21 cellular contexts compared by ENCODE assay signal in the genomic region with DNA sequence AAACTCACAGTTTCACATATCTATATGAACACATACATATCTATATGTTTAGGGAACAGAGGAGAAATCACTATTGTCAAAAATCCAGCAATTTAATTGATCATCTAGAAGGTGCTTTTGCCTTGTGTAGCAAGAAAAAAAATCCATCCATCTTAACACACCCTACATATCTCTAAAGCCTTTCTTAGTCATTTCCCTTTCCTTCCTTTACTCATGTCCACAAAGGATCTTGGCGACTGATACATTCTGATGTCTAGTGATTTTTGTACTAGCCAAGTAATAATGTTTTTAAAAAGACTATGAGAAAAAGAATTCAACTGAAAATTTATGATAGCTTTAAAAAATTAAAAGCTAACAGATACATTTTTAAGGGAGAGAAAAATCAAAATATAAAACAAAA. TPM values are rescaled to one million over a fixed set of nuclear protein-coding genes. Genes with fewer than 3 reads are reported as not detected.
DNase-seq lines count a peak whose midpoint lies in the region; ATAC-seq and TF ChIP-seq lines count a peak whose summit lies in the region.
"Had no signal": no experiment of that assay in that cellular context is flagged by ENCODE, and none has a peak within 500 bp of the region (broad histone marks: within the 10 kb centered on the region; RNA-seq: fewer than 3 reads in every experiment).

No MANE protein-coding gene starts in this region.

- H3K36me3 Mint-ChIP-seq in activated T-cell treated with anti-CD3 and anti-CD28 coated beads, Interleukin-2, amount 50 U/mL, for 72 hours (ENCODE audit: insufficient read depth in 2 of 2): peaks cover 3 to 5% of the 10 kb centered on the region in 2 donors

- no peak overlapping the region for H3K4me3 ChIP-seq in cardiac fibroblast (replicated peaks in 1 of 2; ENCODE audit: low read depth in 2 of 2, low read length in 2 of 2)
- H3K4me3 ChIP-seq: vagina had no signal

- H3K4me1 Mint-ChIP-seq in activated T-cell treated with anti-CD3 and anti-CD28 coated beads, Interleukin-2, amount 50 U/mL, for 72 hours (ENCODE audit: low read depth): peaks cover 10% of the 10 kb centered on the region

- no peaks in the 10 kb centered on the region for H3K9me3 Mint-ChIP-seq in activated T-cell treated with anti-CD3 and anti-CD28 coated beads, Interleukin-2, amount 50 U/mL, for 72 hours
- H3K9me3 Mint-ChIP-seq: activated naive CD8-positive, alpha-beta T cell treated with anti-CD3 and anti-CD28 coated beads, Interleukin-2, amount 50 U/mL, for 24 hours had no signal

- DNase-seq in activated T-cell treated with anti-CD3 and anti-CD28 coated beads, Interleukin-2, amount 50 U/mL, for 72 hours: no peak
- DNase-seq in activated T-cell treated with anti-CD3 and anti-CD28 coated beads, Interleukin-2, amount 50 U/mL, for 1 hour: no peak
- DNase-seq in RKO (ENCODE audit: low spot score): peak; percentile 52
- peak; percentile 47 to 64 for DNase-seq in cardiac fibroblast (ENCODE audit: low read depth in 2 of 2)
- DNase-seq in pulmonary artery endothelial cell (ENCODE audit: low read depth, low spot score): peak; percentile 72
- DNase-seq in NK-92 (lab: John Stamatoyannopoulos, UW; ENCODE audit: unreplicated experiment): no peak
- DNase-seq: activated CD4-positive, alpha-beta T cell treated with anti-CD3 and anti-CD28 coated beads for 48 hours; activated naive CD8-positive, alpha-beta T cell treated with anti-CD3 and anti-CD28 coated beads, Interleukin-2, amount 50 U/mL, for 24 hours; activated T-cell treated with anti-CD3 and anti-CD28 coated beads, Interleukin-2, amount 50 U/mL, for 48 hours; central memory CD4-positive, alpha-beta T cell; effector CD8-positive, alpha-beta T cell; NCI-H1105; right cardiac atrium; stimulated activated CD4-positive, alpha-beta T cell treated with anti-CD3 and anti-CD28 coated beads, Interleukin-2, amount 100 ng/mL, for 24 hours; T1000 had no signal

- peak; percentile 80 to 92 for ATAC-seq in activated T-cell treated with anti-CD3 and anti-CD28 coated beads, Interleukin-2, amount 50 U/mL, for 72 hours (replicated peaks in 1 of 2)
- ATAC-seq in HG02852 (IDR thresholded peaks at IDR 0.05; ENCODE audit: unreplicated experiment) (no peak), HG02973 (IDR thresholded peaks at IDR 0.05; ENCODE audit: unreplicated experiment) (no peak)
- ATAC-seq: activated naive CD8-positive, alpha-beta T cell treated with anti-CD3 and anti-CD28 coated beads, Interleukin-2, amount 50 U/mL, for 24 hours; right cardiac atrium had no signal

- H3K4me3 Mint-ChIP-seq in activated T-cell treated with anti-CD3 and anti-CD28 coated beads, Interleukin-2, amount 50 U/mL, for 72 hours: peak overlapping the region; percentile 41 to 76
- H3K4me3 Mint-ChIP-seq: activated naive CD8-positive, alpha-beta T cell treated with anti-CD3 and anti-CD28 coated beads, Interleukin-2, amount 50 U/mL, for 24 hours had no signal

- H3K27me3 Mint-ChIP-seq in activated T-cell treated with anti-CD3 and anti-CD28 coated beads, Interleukin-2, amount 50 U/mL, for 72 hours (ENCODE audit: low read depth): no peaks in the 10 kb centered on the region
- H3K27me3 Mint-ChIP-seq: activated naive CD8-positive, alpha-beta T cell treated with anti-CD3 and anti-CD28 coated beads, Interleukin-2, amount 50 U/mL, for 24 hours had no signal

- H3K27ac Mint-ChIP-seq in activated T-cell treated with anti-CD3 and anti-CD28 coated beads, Interleukin-2, amount 50 U/mL, for 72 hours: peak overlapping the region; percentile 95
- H3K27ac Mint-ChIP-seq: activated naive CD8-positive, alpha-beta T cell treated with anti-CD3 and anti-CD28 coated beads, Interleukin-2, amount 50 U/mL, for 24 hours had no signal

- TF ChIP-seq CTCF in cardiac fibroblast (IDR thresholded peaks at IDR 0.05; ENCODE audit: low read depth, low read length): no peak

RNA-seq across cellular contexts. Expression of gene ZDHHC21, which starts 22.5 kb away (rescaled TPM):
- total RNA-seq in activated T-cell treated with anti-CD3 and anti-CD28 coated beads, Interleukin-2, amount 50 U/mL, for 72 hours: 1 to 10 TPM; 7.4 to 7.8 TPM
- 24.6 and 25.2 TPM in 2 replicates for total RNA-seq in pulmonary artery endothelial cell

RNA-seq across cellular contexts. Expression of gene CER1, which starts 51.8 kb away (rescaled TPM):
- not detected for total RNA-seq in activated T-cell treated with anti-CD3 and anti-CD28 coated beads, Interleukin-2, amount 50 U/mL, for 72 hours
- total RNA-seq in pulmonary artery endothelial cell: not detected in 2 replicates
- total RNA-seq: frontal cortex, mononuclear cell, right cardiac atrium, subcutaneous adipose tissue, vagina had no signal

Comparison
In these comparisons a context has a peak if more than half of its experiments do, and no peak if none do; other contexts are left out.
1. ATAC-seq: peak in activated T-cell treated with anti-CD3 and anti-CD28 coated beads, Interleukin-2, amount 50 U/mL, for 72 hours (2 of 2); none in HG02852 (single experiment) and HG02973 (single experiment).
2. DNase-seq: peak in RKO (single experiment), cardiac fibroblast (2 of 2) and pulmonary artery endothelial cell (single experiment); none in activated T-cell treated with anti-CD3 and anti-CD28 coated beads, Interleukin-2, amount 50 U/mL, for 72 hours (0 of 2), activated T-cell treated with anti-CD3 and anti-CD28 coated beads, Interleukin-2, amount 50 U/mL, for 1 hour (single experiment) and NK-92 (single experiment).